Comparison of ENCODE assay signal across 27 cellular contexts in the genomic region with DNA sequence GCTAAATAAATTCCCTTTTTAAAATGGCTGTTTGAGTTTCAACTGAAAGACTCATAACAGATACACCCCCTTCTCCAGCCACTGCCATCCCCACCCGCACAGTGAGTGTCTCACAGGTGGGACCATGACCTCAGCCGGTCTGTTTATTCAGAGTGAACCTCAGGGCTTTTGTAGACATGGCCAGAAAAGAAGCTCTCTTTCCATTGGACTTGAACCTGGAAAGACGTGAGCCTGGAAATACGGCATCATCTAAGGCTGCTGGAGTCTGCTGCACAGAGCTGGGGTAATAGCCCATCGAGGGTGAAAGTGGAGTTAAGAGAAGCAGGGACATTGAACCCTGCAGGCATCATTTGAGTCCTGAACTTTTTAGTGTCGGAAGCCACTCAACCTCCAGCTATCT. TPM values are rescaled to one million over a fixed set of nuclear protein-coding genes. Genes with fewer than 3 reads are reported as not detected.
A peak's percentile ranks its signal among the peaks of the same experiment; 100 is the strongest.
DNase-seq lines count a peak whose midpoint lies in the region; ATAC-seq, FAIRE-seq and TF ChIP-seq lines count a peak whose summit lies in the region.
"Had no signal": no experiment of that assay in that cellular context is flagged by ENCODE, and none has a peak within 500 bp of the region (broad histone marks: within the 10 kb centered on the region; RNA-seq: fewer than 3 reads in every experiment).

No MANE protein-coding gene starts in this region.

- TF ChIP-seq EP300 in HepG2 (IDR thresholded peaks at IDR 0.05; ENCODE audit: low read depth in 2 of 2, low read length in 2 of 2) (peak; percentile 42 to 86; a peak in 3 of 4 replicates), HepG2 (CRISPR knock-in tag; IDR thresholded peaks at IDR 0.05; ENCODE audit: borderline replicate concordance) (peak; percentile 63; the same call in 1 of the 2 replicates)

- H4K91ac ChIP-seq in IMR-90 (ENCODE audit: insufficient read depth, low read depth, low read length) = 0 out of 2 replicates have a peak overlapping the region, but pooled peaks have one; percentile 2

- H2BK120ac ChIP-seq in IMR-90 (ENCODE audit: low read depth, low read length) = no peak overlapping the region

- FAIRE-seq in HepG2 (lab: Jason Lieb, UNC) = peak; percentile 75
- FAIRE-seq: A204.1, GM12878, GM12892, GM18507 had no signal

- no peaks in the 10 kb centered on the region for H3K79me1 ChIP-seq in IMR-90 (ENCODE audit: low read depth in 1 of 2, low read length in 2 of 2)

- BruUV-seq in IMR-90 (replicated peaks; lab: Mats Ljungman, UMichigan) = no TSS peak
- BruUV-seq in HepG2 (replicated peaks; lab: Mats Ljungman, UMichigan) = no TSS peak

- H2BK5ac ChIP-seq in IMR-90 (ENCODE audit: low read depth, low read length, poor library complexity, severe bottlenecking) = no peak overlapping the region

- no peak overlapping the region for H3K4me3 ChIP-seq in IMR-90 (ENCODE audit: insufficient read depth, low read depth, low read length)
- H3K4me3 ChIP-seq in HepG2 (replicated peaks in 1 of 3; ENCODE audit: insufficient read depth in 1 of 3, low read depth in 2 of 3, low read length in 3 of 3) = no peak overlapping the region
- H3K4me3 ChIP-seq in smooth muscle cell = no peak overlapping the region
- no peak overlapping the region for H3K4me3 ChIP-seq in WERI-Rb-1 (ENCODE audit: low read depth, low read length)
- no peak overlapping the region for H3K4me3 ChIP-seq in body of pancreas
- H3K4me3 ChIP-seq: BLaER1, GM12878 had no signal

- H3K4me3 Mint-ChIP-seq in activated T-helper 2 cell treated with anti-CD3 and anti-CD28 coated beads, Interferon-gamma antibody, Interleukin-2, Interleukin-4, amounts not matched to agents 10 μg/mL and 5 μg/mL and 100 μg/mL, durations not matched to agents 14 hours and 24 hours and 36 hours (ENCODE audit: low read depth) = no peak overlapping the region
- H3K4me3 Mint-ChIP-seq: CD14-positive monocyte; CD4-positive, alpha-beta memory T cell; CD4-positive, CD25-positive, alpha-beta regulatory T cell; CD8-positive, alpha-beta memory T cell had no signal

- H3K56ac ChIP-seq in IMR-90 (ENCODE audit: extremely low read depth, insufficient read depth, low read length) = no peak overlapping the region

- H3K23ac ChIP-seq in IMR-90 (ENCODE audit: low read depth, low read length) = no peak overlapping the region

- no peaks in the 10 kb centered on the region for H3K36me3 ChIP-seq in IMR-90 (ENCODE audit: control insufficient read depth, insufficient read depth, low read length)
- H3K36me3 ChIP-seq in HepG2 (replicated peaks in 1 of 2; ENCODE audit: control insufficient read depth in 1 of 2, insufficient read depth in 2 of 2, low read length in 2 of 2) = no peaks in the 10 kb centered on the region
- H3K36me3 ChIP-seq in smooth muscle cell (ENCODE audit: low read depth) = no peaks in the 10 kb centered on the region
- no peaks in the 10 kb centered on the region for H3K36me3 ChIP-seq in WERI-Rb-1
- H3K36me3 ChIP-seq in body of pancreas (replicated peaks in 1 of 2; ENCODE audit: insufficient read depth in 1 of 2, low read depth in 2 of 2) = no peaks in the 10 kb centered on the region
- H3K36me3 ChIP-seq: BE2C, BLaER1 had no signal

- WGBS in IMR-90 (ENCODE audit: extremely low coverage in 2 of 2, insufficient read length in 1 of 2), 2 experiments = 43% methylated on average over 1 of the region's 6 CpGs; no CpG with 5 or more reads in 1 of the 2 experiments
- 10% methylated on average over 5 of the region's 6 CpGs for WGBS in HepG2 (ENCODE audit: low lambda C conversion rate)
- WGBS in smooth muscle cell (ENCODE audit: low lambda C conversion rate) = 35% methylated on average over 6 of the region's 6 CpGs
- 64 to 75% methylated on average over 5 to 6 of the region's 6 CpGs for WGBS in body of pancreas, 2 donors

- no peak overlapping the region for H3K14ac ChIP-seq in IMR-90 (replicated peaks; ENCODE audit: low read depth, low read length)

- no peak for TF ChIP-seq RAD21 in IMR-90 (IDR thresholded peaks at IDR 0.05; ENCODE audit: low read length)
- TF ChIP-seq RAD21 in HepG2 (CRISPR knock-in tag; IDR thresholded peaks at IDR 0.05) = no peak

- H3K36me3 Mint-ChIP-seq in activated T-helper 2 cell treated with anti-CD3 and anti-CD28 coated beads, Interferon-gamma antibody, Interleukin-2, Interleukin-4, amounts not matched to agents 10 μg/mL and 5 μg/mL and 100 μg/mL, durations not matched to agents 14 hours and 24 hours and 36 hours (ENCODE audit: low read depth) = no peaks in the 10 kb centered on the region
- H3K36me3 Mint-ChIP-seq: CD14-positive monocyte; CD4-positive, alpha-beta memory T cell; CD4-positive, CD25-positive, alpha-beta regulatory T cell had no signal

- DNase-seq in IMR-90 (no peak), HepG2 (ENCODE audit: low spot score) (peak; percentile 88), smooth muscle cell (lab: John Stamatoyannopoulos, UW; ENCODE audit: unreplicated experiment) (no peak), WERI-Rb-1 (no peak), body of pancreas (no peak)
- DNase-seq in activated T-helper 2 cell treated with anti-CD3 and anti-CD28 coated beads, Interferon-gamma antibody, Interleukin-2, Interleukin-4, amounts not matched to agents 10 μg/mL and 5 μg/mL and 100 μg/mL, durations not matched to agents 14 hours and 24 hours and 36 hours (ENCODE audit: low spot score) = no peak
- DNase-seq: 8988T; ACHN; BE2C; C1 segment of cervical spinal cord; CD4-positive, alpha-beta memory T cell; CD4-positive, CD25-positive, alpha-beta regulatory T cell; CD8-positive, alpha-beta memory T cell; COR-L47; DMS 273 treated with DMSO at 0.1 percent for 48 hours; DMS153; DMS53; DMS79; DND-41; EL; GDM1 had no signal

- no peak overlapping the region for H4K5ac ChIP-seq in IMR-90 (ENCODE audit: low read depth, low read length)

- H3F3A ChIP-seq in smooth muscle cell (ENCODE audit: low read depth) = no peaks in the 10 kb centered on the region

- no peak overlapping the region for H3K18ac ChIP-seq in IMR-90 (ENCODE audit: low read depth, low read length)

- H3K4me2 ChIP-seq in IMR-90 (ENCODE audit: low read depth, low read length) (no peak overlapping the region), HepG2 (ENCODE audit: low read depth, low read length) (peak overlapping the region; percentile 42), smooth muscle cell (no peak overlapping the region)
- H3K4me2 ChIP-seq: BLaER1 had no signal

- ATAC-seq in IMR-90 (ENCODE audit: low read depth) (no peak), HepG2 (peak; percentile 45), body of pancreas (no peak)
- ATAC-seq: GM12878 had no signal

- no peaks in the 10 kb centered on the region for H4K20me1 ChIP-seq in IMR-90 (ENCODE audit: insufficient read depth, low read length)
- no peaks in the 10 kb centered on the region for H4K20me1 ChIP-seq in HepG2 (ENCODE audit: insufficient read depth, low read length)
- H4K20me1 ChIP-seq in smooth muscle cell (ENCODE audit: low read depth) = no peaks in the 10 kb centered on the region
- H4K20me1 ChIP-seq: BLaER1 had no signal

- H3K27me3 ChIP-seq in IMR-90 (ENCODE audit: control insufficient read depth, insufficient read depth, low read length) (no peaks in the 10 kb centered on the region), HepG2 (ENCODE audit: control insufficient read depth in 1 of 2, insufficient read depth in 2 of 2, low read length in 2 of 2) (no peaks in the 10 kb centered on the region), smooth muscle cell (ENCODE audit: low read depth) (no peaks in the 10 kb centered on the region), WERI-Rb-1 (ENCODE audit: insufficient read depth, low read depth, severe bottlenecking) (no peaks in the 10 kb centered on the region), body of pancreas (no peaks in the 10 kb centered on the region)
- H3K27me3 ChIP-seq: BE2C, BLaER1 had no signal

- no peak overlapping the region for H2AK9ac ChIP-seq in IMR-90 (replicated peaks; ENCODE audit: low read depth, low read length, poor library complexity)

- peaks cover 24% of the 10 kb centered on the region for H3K27me3 Mint-ChIP-seq in activated T-helper 2 cell treated with anti-CD3 and anti-CD28 coated beads, Interferon-gamma antibody, Interleukin-2, Interleukin-4, amounts not matched to agents 10 μg/mL and 5 μg/mL and 100 μg/mL, durations not matched to agents 14 hours and 24 hours and 36 hours (ENCODE audit: low read depth)

- no peaks in the 10 kb centered on the region for H3K9me3 Mint-ChIP-seq in activated T-helper 2 cell treated with anti-CD3 and anti-CD28 coated beads, Interferon-gamma antibody, Interleukin-2, Interleukin-4, amounts not matched to agents 10 μg/mL and 5 μg/mL and 100 μg/mL, durations not matched to agents 14 hours and 24 hours and 36 hours
- H3K9me3 Mint-ChIP-seq: CD4-positive, alpha-beta memory T cell; CD8-positive, alpha-beta memory T cell had no signal

- H3K79me2 ChIP-seq in HepG2 (ENCODE audit: insufficient read depth, low read length) (no peaks in the 10 kb centered on the region), smooth muscle cell (ENCODE audit: low read depth) (no peaks in the 10 kb centered on the region)

- dilution Hi-C loops in IMR-90 (cut with HindIII; ENCODE audit: low sequenced_read_pairs, unreplicated experiment) = no loop called here

- H4K8ac ChIP-seq in IMR-90 (ENCODE audit: low read depth in 2 of 2, low read length in 2 of 2) = no peak overlapping the region

- no peak overlapping the region for H3K27ac Mint-ChIP-seq in activated T-helper 2 cell treated with anti-CD3 and anti-CD28 coated beads, Interferon-gamma antibody, Interleukin-2, Interleukin-4, amounts not matched to agents 10 μg/mL and 5 μg/mL and 100 μg/mL, durations not matched to agents 14 hours and 24 hours and 36 hours
- H3K27ac Mint-ChIP-seq: CD4-positive, alpha-beta memory T cell; CD4-positive, CD25-positive, alpha-beta regulatory T cell; CD8-positive, alpha-beta memory T cell had no signal

- no peak overlapping the region for H2BK15ac ChIP-seq in IMR-90 (ENCODE audit: low read depth, low read length)

- in situ Hi-C loops in IMR-90 (cut with MboI; ENCODE audit: low sequenced_read_pairs) = no loop called here
- in situ Hi-C loops in HepG2 (cut with HindIII; ENCODE audit: extremely low pct_ligation_motif_present, low pct_unique_long_range_greater_than_20kb) = no loop called here

- TF ChIP-seq POLR2A in IMR-90 (IDR thresholded peaks at IDR 0.05; ENCODE audit: low read depth, low read length) = no peak
- TF ChIP-seq POLR2A in HepG2 (IDR thresholded peaks at IDR 0.05; ENCODE audit: insufficient read depth in 1 of 2, low read depth in 2 of 2, low read length in 2 of 2) = no peak
- TF ChIP-seq POLR2A in body of pancreas (IDR thresholded peaks at IDR 0.05) = no peak

- H3K9ac ChIP-seq in IMR-90 (ENCODE audit: low read depth, low read length) (no peak overlapping the region), HepG2 (ENCODE audit: insufficient read depth, low read depth, low read length) (no peak overlapping the region), smooth muscle cell (ENCODE audit: low read depth) (no peak overlapping the region)
- H3K9ac ChIP-seq: BLaER1 had no signal

- peaks cover 6% of the 10 kb centered on the region for H3K4me1 ChIP-seq in IMR-90 (ENCODE audit: control insufficient read depth, insufficient read depth, low read length)
- peaks cover 82% of the 10 kb centered on the region for H3K4me1 ChIP-seq in HepG2 (ENCODE audit: insufficient read depth, low read length)
- H3K4me1 ChIP-seq in smooth muscle cell (ENCODE audit: low read depth) = no peaks in the 10 kb centered on the region
- H3K4me1 ChIP-seq in body of pancreas = peaks cover 19% of the 10 kb centered on the region
- H3K4me1 ChIP-seq: BE2C, BLaER1 had no signal

- H3K9me3 ChIP-seq in IMR-90 (ENCODE audit: control insufficient read depth, insufficient read depth, low read length) (no peaks in the 10 kb centered on the region), HepG2 (ENCODE audit: low read length) (no peaks in the 10 kb centered on the region), smooth muscle cell (replicated peaks; ENCODE audit: low read depth) (no peaks in the 10 kb centered on the region), WERI-Rb-1 (ENCODE audit: severe bottlenecking) (no peaks in the 10 kb centered on the region), body of pancreas (no peaks in the 10 kb centered on the region)
- H3K9me3 ChIP-seq: BE2C, BLaER1 had no signal

- no peaks in the 10 kb centered on the region for H3K9me1 ChIP-seq in IMR-90 (ENCODE audit: insufficient read depth, low read length)

- no peaks in the 10 kb centered on the region for H3K4me1 Mint-ChIP-seq in activated T-helper 2 cell treated with anti-CD3 and anti-CD28 coated beads, Interferon-gamma antibody, Interleukin-2, Interleukin-4, amounts not matched to agents 10 μg/mL and 5 μg/mL and 100 μg/mL, durations not matched to agents 14 hours and 24 hours and 36 hours (ENCODE audit: low read depth)
- H3K4me1 Mint-ChIP-seq: CD14-positive monocyte; CD4-positive, alpha-beta memory T cell; CD4-positive, CD25-positive, alpha-beta regulatory T cell; CD8-positive, alpha-beta memory T cell had no signal

- no peak overlapping the region for H2AK5ac ChIP-seq in IMR-90 (ENCODE audit: low read depth, low read length)

- intact Hi-C loops in IMR-90 (cut with micrococcal nuclease) (no loop called here), HepG2 (cut with micrococcal nuclease; ENCODE audit: unreplicated experiment) (no loop called here), body of pancreas (cut with DNase I) (no loop called here)
- intact Hi-C loops in activated T-helper 2 cell treated with anti-CD3 and anti-CD28 coated beads, Interferon-gamma antibody, Interleukin-2, Interleukin-4, amounts not matched to agents 10 μg/mL and 5 μg/mL and 100 μg/mL, durations not matched to agents 14 hours and 24 hours and 36 hours (cut with micrococcal nuclease) = no loop called here

- CTCF ChIA-PET in IMR-90 (lab: Yijun Ruan, JAX) = no interaction called here
- CTCF ChIA-PET in HepG2 (lab: Yijun Ruan, JAX; ENCODE audit: low intra/inter-chr PET ratio, low total read pairs) = no interaction called here

- H3K4ac ChIP-seq in IMR-90 (ENCODE audit: low read depth, low read length) = no peak overlapping the region

- H3K27ac ChIP-seq in IMR-90 (ENCODE audit: insufficient read depth, low read length) (no peak overlapping the region), HepG2 (ENCODE audit: extremely low read length, insufficient read depth, low read length) (no peak overlapping the region), smooth muscle cell (ENCODE audit: low read depth) (no peak overlapping the region), WERI-Rb-1 (no peak overlapping the region), body of pancreas (no peak overlapping the region)
- H3K27ac ChIP-seq: BLaER1 had no signal

- H2AFZ ChIP-seq in IMR-90 (replicated peaks; ENCODE audit: low read length, poor library complexity) (no peak overlapping the region), HepG2 (ENCODE audit: low read length) (no peak overlapping the region), smooth muscle cell (ENCODE audit: low read depth) (peak overlapping the region; percentile 63)

- POLR2A ChIA-PET in IMR-90 (lab: Charles Lee; ENCODE audit: unreplicated experiment) = no interaction called here
- POLR2A ChIA-PET in HepG2 (lab: Yijun Ruan, JAX) = interaction anchor here (0.8 to 10.9 kb wide), 6 partner anchors 9 to 319 kb away, joined by 3 to 193 read pairs (median 6); a partner anchor contains a TSS

- TF ChIP-seq CTCF in IMR-90 (conservative IDR thresholded peaks at IDR 0.05; ENCODE audit: low read depth, low read length) (no peak), HepG2 (CRISPR knock-in tag; IDR thresholded peaks at IDR 0.05) (no peak), smooth muscle cell (IDR thresholded peaks at IDR 0.05; ENCODE audit: borderline replicate concordance, insufficient read depth, poor library complexity, severe bottlenecking) (no peak), WERI-Rb-1 (IDR thresholded peaks at IDR 0.05; ENCODE audit: low read depth, low read length) (no peak), body of pancreas (IDR thresholded peaks at IDR 0.05) (no peak)

- H2BK20ac ChIP-seq in IMR-90 (ENCODE audit: low read depth, low read length) = no peak overlapping the region

RNA-seq across cellular contexts. Expression of a gene that starts 15.2 kb away (rescaled TPM):
- 48.6 and 63.6 TPM in 2 replicates for total RNA-seq in IMR-90 (2012; rRNA removed)
- polyA plus RNA-seq in IMR-90 (2012; rRNA removed) = 21.1 and 25.3 TPM in 2 replicates
- polyA plus RNA-seq in IMR-90 (2012; cell fraction: cytosol; rRNA removed) = 6.1 and 7.1 TPM in 2 replicates
- polyA plus RNA-seq in IMR-90 (2012; cell fraction: nucleus; rRNA removed; ENCODE audit: low replicate concordance) = 3.5 and 27.9 TPM in 2 replicates
- 28.9 and 69.8 TPM in 2 replicates for total RNA-seq in HepG2 (2016; rRNA removed; fragmentation: Illumina TruSeq; extraction: Trizol)
- total RNA-seq in HepG2 (2016; cell fraction: cytosol; rRNA removed; fragmentation: Illumina TruSeq; extraction: Trizol; ENCODE audit: low read depth) = 6.4 and 7.8 TPM in 2 replicates
- total RNA-seq in HepG2 (2016; cell fraction: insoluble cytoplasmic fraction; rRNA removed; fragmentation: Illumina TruSeq; extraction: Trizol) = 30.1 and 67.5 TPM in 2 replicates
- 28.5 and 33.3 TPM in 2 replicates for total RNA-seq in HepG2 (2016; cell fraction: membrane; rRNA removed; fragmentation: Illumina TruSeq; extraction: Trizol)
- total RNA-seq in HepG2 (2016; cell fraction: nucleus; rRNA removed; fragmentation: Illumina TruSeq; extraction: Trizol) = 32.9 and 33.0 TPM in 2 replicates
- 9.9 and 13.0 TPM in 2 replicates for polyA plus RNA-seq in HepG2 (2011; rRNA removed)
- polyA plus RNA-seq in HepG2 (2011; cell fraction: cytosol; rRNA removed) = 7.2 and 11.6 TPM in 2 replicates
- 3.6 and 4.5 TPM in 2 replicates for polyA plus RNA-seq in HepG2 (2011; cell fraction: nucleus; rRNA removed)
- polyA plus RNA-seq in HepG2 (2012) = 16.8 and 18.2 TPM in 2 replicates
- 5.0 and 5.1 TPM in 2 replicates for polyA plus RNA-seq in HepG2 (2016; cell fraction: cytosol; fragmentation: Illumina TruSeq; extraction: Trizol; ENCODE audit: low read depth)
- 71.3 and 73.5 TPM in 2 replicates for polyA plus RNA-seq in HepG2 (2016; cell fraction: insoluble cytoplasmic fraction; fragmentation: Illumina TruSeq; extraction: Trizol; ENCODE audit: low read depth)
- 15.6 and 19.0 TPM in 2 replicates for polyA plus RNA-seq in HepG2 (2016; cell fraction: membrane; fragmentation: Illumina TruSeq; extraction: Trizol; ENCODE audit: low read depth)
- 33.5 and 33.9 TPM in 2 replicates for polyA plus RNA-seq in HepG2 (2016; cell fraction: nucleus; fragmentation: Illumina TruSeq; extraction: Trizol; ENCODE audit: insufficient read depth, low read depth)
- 13.6 and 15.0 TPM in 2 replicates for polyA minus RNA-seq in HepG2 (2011; rRNA and poly(A)+ RNA removed; ENCODE audit: low replicate concordance)
- 17.8 and 20.1 TPM in 2 replicates for polyA minus RNA-seq in HepG2 (2011; cell fraction: cytosol; rRNA and poly(A)+ RNA removed)
- polyA minus RNA-seq in HepG2 (2011; cell fraction: nucleus; rRNA and poly(A)+ RNA removed) = 15.7 and 18.9 TPM in 2 replicates
- total RNA-seq in smooth muscle cell = 36.2 and 38.9 TPM in 2 replicates
- polyA plus RNA-seq in smooth muscle cell = 19.0 and 22.7 TPM in 2 replicates
- 46.1 and 49.0 TPM in 2 replicates for total RNA-seq in activated T-helper 2 cell treated with anti-CD3 and anti-CD28 coated beads, Interferon-gamma antibody, Interleukin-2, Interleukin-4, amounts not matched to agents 10 μg/mL and 5 μg/mL and 100 μg/mL, durations not matched to agents 14 hours and 24 hours and 36 hours
- 10 to 100 TPM in 1 of 2 donors, 1 to 10 TPM in 1; 6.3 to 10.9 TPM for total RNA-seq in body of pancreas
